Comparison of ENCODE assay signal across 1 cellular context in the genomic region with DNA sequence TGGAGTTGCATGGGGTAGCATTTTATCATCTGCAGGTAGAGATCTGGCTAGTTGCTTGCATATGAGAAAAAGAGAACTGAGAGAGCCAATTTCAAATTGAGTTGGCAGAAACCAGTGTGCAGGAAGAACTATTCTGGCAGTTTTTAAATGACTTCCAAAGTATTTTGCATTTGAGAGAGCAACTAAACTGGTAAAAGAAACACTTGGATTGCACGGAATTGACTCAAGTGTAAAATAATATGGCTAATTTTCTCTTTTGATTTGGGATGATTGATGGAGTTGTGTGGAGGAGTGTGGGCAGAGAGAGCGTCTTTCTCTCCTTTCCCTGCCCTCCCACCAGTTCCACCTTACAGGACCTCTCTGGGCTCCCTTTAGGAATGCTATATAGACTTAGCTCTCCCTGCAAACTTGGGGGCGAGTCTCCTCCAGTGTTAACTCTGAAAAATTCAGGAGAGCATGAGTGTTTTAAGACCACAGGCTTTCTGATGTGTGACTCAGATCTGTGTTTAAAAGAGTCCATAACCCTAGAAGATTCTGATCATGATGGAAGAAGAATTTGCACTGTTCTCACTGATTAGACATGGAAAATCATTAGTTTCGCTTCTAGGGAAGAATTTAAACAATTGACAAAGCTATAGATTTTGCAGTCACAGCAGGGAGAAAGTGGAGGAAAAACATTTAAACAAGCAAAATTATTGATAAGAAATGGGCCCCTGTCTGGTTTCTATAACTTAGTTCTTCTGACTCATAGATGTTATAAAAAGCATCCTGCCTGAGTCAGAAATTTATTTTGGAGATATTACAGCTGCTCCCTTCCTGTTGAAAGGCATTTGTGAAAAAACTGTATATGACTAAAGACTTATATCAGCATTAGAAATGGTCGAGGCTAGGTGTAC.
TF ChIP-seq lines count a peak whose summit lies in the region.

No MANE protein-coding gene starts in this region.

TF ChIP-seq in HCT116, 20 proteins besides CTCF, POLR2A, EP300 and RAD21 (continued from another document):
- TF ChIP-seq, protein P1, sequence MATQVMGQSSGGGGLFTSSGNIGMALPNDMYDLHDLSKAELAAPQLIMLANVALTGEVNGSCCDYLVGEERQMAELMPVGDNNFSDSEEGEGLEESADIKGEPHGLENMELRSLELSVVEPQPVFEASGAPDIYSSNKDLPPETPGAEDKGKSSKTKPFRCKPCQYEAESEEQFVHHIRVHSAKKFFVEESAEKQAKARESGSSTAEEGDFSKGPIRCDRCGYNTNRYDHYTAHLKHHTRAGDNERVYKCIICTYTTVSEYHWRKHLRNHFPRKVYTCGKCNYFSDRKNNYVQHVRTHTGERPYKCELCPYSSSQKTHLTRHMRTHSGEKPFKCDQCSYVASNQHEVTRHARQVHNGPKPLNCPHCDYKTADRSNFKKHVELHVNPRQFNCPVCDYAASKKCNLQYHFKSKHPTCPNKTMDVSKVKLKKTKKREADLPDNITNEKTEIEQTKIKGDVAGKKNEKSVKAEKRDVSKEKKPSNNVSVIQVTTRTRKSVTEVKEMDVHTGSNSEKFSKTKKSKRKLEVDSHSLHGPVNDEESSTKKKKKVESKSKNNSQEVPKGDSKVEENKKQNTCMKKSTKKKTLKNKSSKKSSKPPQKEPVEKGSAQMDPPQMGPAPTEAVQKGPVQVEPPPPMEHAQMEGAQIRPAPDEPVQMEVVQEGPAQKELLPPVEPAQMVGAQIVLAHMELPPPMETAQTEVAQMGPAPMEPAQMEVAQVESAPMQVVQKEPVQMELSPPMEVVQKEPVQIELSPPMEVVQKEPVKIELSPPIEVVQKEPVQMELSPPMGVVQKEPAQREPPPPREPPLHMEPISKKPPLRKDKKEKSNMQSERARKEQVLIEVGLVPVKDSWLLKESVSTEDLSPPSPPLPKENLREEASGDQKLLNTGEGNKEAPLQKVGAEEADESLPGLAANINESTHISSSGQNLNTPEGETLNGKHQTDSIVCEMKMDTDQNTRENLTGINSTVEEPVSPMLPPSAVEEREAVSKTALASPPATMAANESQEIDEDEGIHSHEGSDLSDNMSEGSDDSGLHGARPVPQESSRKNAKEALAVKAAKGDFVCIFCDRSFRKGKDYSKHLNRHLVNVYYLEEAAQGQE (IDR thresholded peaks at IDR 0.05; ENCODE audit: low read depth) = no peak
- TF ChIP-seq TCF7L2 (IDR thresholded peaks at IDR 0.05; ENCODE audit: borderline replicate concordance, extremely low read depth, insufficient read depth, insufficient read length) = no peak
- TF ChIP-seq ZFX (IDR thresholded peaks at IDR 0.05) = no peak
- TF ChIP-seq SRF (IDR thresholded peaks at IDR 0.05; ENCODE audit: low read depth) = peak; percentile 54; the same call in 1 of the 2 replicates
TF ChIP-seq in HCT116: peak in this region for 9.
